12 cellular contexts compared by ENCODE assay signal in the genomic region with DNA sequence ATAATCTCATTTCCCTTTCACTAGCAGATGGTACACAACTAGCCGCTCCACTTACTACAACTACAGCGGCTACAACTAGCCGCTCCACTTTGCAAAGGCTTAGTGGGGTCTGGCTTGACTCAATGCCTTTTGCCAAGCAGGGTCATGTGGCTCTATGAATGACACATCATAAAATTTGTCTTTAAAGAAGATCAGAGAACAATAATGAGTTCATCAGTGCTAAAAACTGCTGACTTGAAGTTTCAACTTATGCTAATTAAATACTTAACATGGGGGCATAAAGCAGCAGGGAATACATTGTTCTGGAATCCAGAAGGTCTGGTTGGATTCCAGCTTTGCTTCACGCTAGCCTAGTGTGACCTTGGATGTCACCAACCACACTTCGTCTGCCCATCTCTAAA. TPM values are rescaled to one million over a fixed set of nuclear protein-coding genes. Genes with fewer than 3 reads are reported as not detected.
DNase-seq lines count a peak whose midpoint lies in the region; ATAC-seq and TF ChIP-seq lines count a peak whose summit lies in the region.
"Had no signal": no experiment of that assay in that cellular context is flagged by ENCODE, and none has a peak within 500 bp of the region (broad histone marks: within the 10 kb centered on the region; RNA-seq: fewer than 3 reads in every experiment).

No MANE protein-coding gene starts in this region.

- H2AFZ ChIP-seq in fibroblast of lung (ENCODE audit: low read length) = no peak overlapping the region
- H2AFZ ChIP-seq: PC-9 had no signal

- no peaks in the 10 kb centered on the region for H4K20me1 ChIP-seq in fibroblast of lung (ENCODE audit: control insufficient read depth, extremely low read depth, insufficient read depth, low read length)

- peak overlapping the region; percentile 92 to 98 (median 94) for H3K27ac ChIP-seq in Peyer's patch
- H3K27ac ChIP-seq in fibroblast of lung (ENCODE audit: insufficient read depth, low read length) = peak overlapping the region; percentile 80
- H3K27ac ChIP-seq: PC-9 had no signal

- H3K9me3 ChIP-seq in Peyer's patch (no peaks in the 10 kb centered on the region), fibroblast of lung (ENCODE audit: control insufficient read depth, insufficient read depth, low read depth, low read length) (no peaks in the 10 kb centered on the region)

- peaks cover 24% of the 10 kb centered on the region for H3K79me2 ChIP-seq in fibroblast of lung (ENCODE audit: control insufficient read depth, insufficient read depth, low read length)

- peak overlapping the region; percentile 34 for H3K27ac Mint-ChIP-seq in T-helper 2 cell treated with Interferon-gamma antibody and Interleukin-4, amounts not matched to agents 5 μg/mL and 100 μg/mL, for 36 hours
- peak overlapping the region; percentile 85 for H3K27ac Mint-ChIP-seq in stimulated activated naive B cell treated with anti-CD40 and anti-IgM and Interleukin-4, amounts not matched to agents 10 μg/mL and 1 μg/mL and 100 μg/mL, for 72 hours
- H3K27ac Mint-ChIP-seq: endodermal cell had no signal

- H3K27me3 Mint-ChIP-seq in T-helper 2 cell treated with Interferon-gamma antibody and Interleukin-4, amounts not matched to agents 5 μg/mL and 100 μg/mL, for 36 hours (ENCODE audit: low read depth) = no peaks in the 10 kb centered on the region
- H3K27me3 Mint-ChIP-seq in stimulated activated naive B cell treated with anti-CD40 and anti-IgM and Interleukin-4, amounts not matched to agents 10 μg/mL and 1 μg/mL and 100 μg/mL, for 72 hours = no peaks in the 10 kb centered on the region

- H3K27me3 ChIP-seq in Peyer's patch = no peaks in the 10 kb centered on the region
- no peaks in the 10 kb centered on the region for H3K27me3 ChIP-seq in fibroblast of lung (ENCODE audit: control insufficient read depth, insufficient read depth, low read length)

- DNase-seq in T-helper 2 cell treated with Interferon-gamma antibody and Interleukin-4, amounts not matched to agents 5 μg/mL and 100 μg/mL, for 36 hours (ENCODE audit: low spot score) = no peak
- no peak for DNase-seq in T-helper 2 cell
- peak in 2 of 3 donors; percentile 18 to 41 for DNase-seq in Peyer's patch
- DNase-seq in fibroblast of lung (ENCODE audit: low read depth in 2 of 2) = no peak
- DNase-seq in stimulated activated naive B cell treated with anti-CD40 and anti-IgM and Interleukin-4, amounts not matched to agents 10 μg/mL and 1 μg/mL and 100 μg/mL, for 72 hours = no peak
- no peak for DNase-seq in iPS-NIHi7 (ENCODE audit: extremely low spot score)
- DNase-seq: endodermal cell; NCI-H1105 treated with DMSO at 0.1 percent for 48 hours; PC-9; stimulated activated CD4-positive, alpha-beta T cell treated with anti-CD3 and anti-CD28 coated beads, Interleukin-12 subunit alpha, Interleukin-12 subunit beta, amount 100 ng/mL, for 4 hours had no signal

- H3K9ac ChIP-seq in fibroblast of lung (ENCODE audit: insufficient read depth, low read length) = no peak overlapping the region

- H3K4me1 Mint-ChIP-seq in T-helper 2 cell treated with Interferon-gamma antibody and Interleukin-4, amounts not matched to agents 5 μg/mL and 100 μg/mL, for 36 hours (ENCODE audit: low read depth) = peaks cover 56% of the 10 kb centered on the region
- peaks cover 41 to 74% of the 10 kb centered on the region in 2 donors for H3K4me1 Mint-ChIP-seq in stimulated activated naive B cell treated with anti-CD40 and anti-IgM and Interleukin-4, amounts not matched to agents 10 μg/mL and 1 μg/mL and 100 μg/mL, for 72 hours

- H3K4me3 ChIP-seq in Peyer's patch = no peak overlapping the region
- H3K4me3 ChIP-seq in fibroblast of lung (replicated peaks in 1 of 4; ENCODE audit: control extremely low read depth in 1 of 4, insufficient read depth in 1 of 4, low read depth in 3 of 4, low read length in 4 of 4) = peak overlapping the region in 1 of 4 experiments; percentile 60
- H3K4me3 ChIP-seq: PC-9 had no signal

- no peak for TF ChIP-seq POLR2A in Peyer's patch (IDR thresholded peaks at IDR 0.05)

- H3K4me1 ChIP-seq in Peyer's patch (peaks cover 0 to 33% (median 24%) of the 10 kb centered on the region in 4 donors), fibroblast of lung (ENCODE audit: control insufficient read depth, extremely low read depth, insufficient read depth, low read length) (peaks cover 7% of the 10 kb centered on the region)

- H3K36me3 Mint-ChIP-seq in T-helper 2 cell treated with Interferon-gamma antibody and Interleukin-4, amounts not matched to agents 5 μg/mL and 100 μg/mL, for 36 hours (ENCODE audit: low read depth) = peaks cover 28% of the 10 kb centered on the region
- H3K36me3 Mint-ChIP-seq in stimulated activated naive B cell treated with anti-CD40 and anti-IgM and Interleukin-4, amounts not matched to agents 10 μg/mL and 1 μg/mL and 100 μg/mL, for 72 hours = peaks cover 24 to 54% of the 10 kb centered on the region in 2 donors

- ATAC-seq in stimulated activated naive B cell treated with anti-CD40 and anti-IgM and Interleukin-4, amounts not matched to agents 10 μg/mL and 1 μg/mL and 100 μg/mL, for 72 hours (replicated peaks) = no peak
- ATAC-seq in GM21723 (IDR thresholded peaks at IDR 0.05; ENCODE audit: unreplicated experiment) = no peak
- ATAC-seq in HG03159 (IDR thresholded peaks at IDR 0.05; ENCODE audit: unreplicated experiment) = no peak

- H3K36me3 ChIP-seq in Peyer's patch = peaks cover 0 to 27% (median 0%) of the 10 kb centered on the region in 3 donors
- H3K36me3 ChIP-seq in fibroblast of lung (ENCODE audit: control insufficient read depth, insufficient read depth, low read length) = peaks cover 3% of the 10 kb centered on the region

- peaks cover 4% of the 10 kb centered on the region for H3K9me3 Mint-ChIP-seq in T-helper 2 cell treated with Interferon-gamma antibody and Interleukin-4, amounts not matched to agents 5 μg/mL and 100 μg/mL, for 36 hours
- H3K9me3 Mint-ChIP-seq in stimulated activated naive B cell treated with anti-CD40 and anti-IgM and Interleukin-4, amounts not matched to agents 10 μg/mL and 1 μg/mL and 100 μg/mL, for 72 hours = peaks cover 1 to 4% of the 10 kb centered on the region in 2 donors

- peak overlapping the region; percentile 74 for H3K4me2 ChIP-seq in fibroblast of lung (ENCODE audit: extremely low read depth, insufficient read depth, low read length)
- H3K4me2 ChIP-seq: PC-9 had no signal

- TF ChIP-seq CTCF in Peyer's patch (IDR thresholded peaks at IDR 0.05) (no peak), fibroblast of lung (conservative IDR thresholded peaks at IDR 0.05 in 1 of 2, IDR thresholded peaks at IDR 0.05 in 1 of 2; ENCODE audit: low read depth in 1 of 2, low read length in 2 of 2) (no peak)

- peak overlapping the region; percentile 35 for H3K4me3 Mint-ChIP-seq in T-helper 2 cell treated with Interferon-gamma antibody and Interleukin-4, amounts not matched to agents 5 μg/mL and 100 μg/mL, for 36 hours
- H3K4me3 Mint-ChIP-seq in stimulated activated naive B cell treated with anti-CD40 and anti-IgM and Interleukin-4, amounts not matched to agents 10 μg/mL and 1 μg/mL and 100 μg/mL, for 72 hours = peak overlapping the region in 1 of 2 donors; percentile 81

RNA-seq across cellular contexts. Expression of a gene that starts 2.0 kb away (rescaled TPM):
- total RNA-seq in Peyer's patch (100 to 1,000 TPM; 154 to 291 (median 223) TPM), fibroblast of lung (30.8 and 53.5 TPM in 2 replicates)
- polyA plus RNA-seq in fibroblast of lung = 30.5 and 37.5 TPM in 2 replicates
- polyA plus RNA-seq in fibroblast of lung (2012) = 47.9 and 58.0 TPM in 2 replicates
- 95.6 and 113 TPM in 2 replicates for polyA minus RNA-seq in fibroblast of lung (ENCODE audit: low replicate concordance)

RNA-seq across cellular contexts. Expression of a gene that starts 17.1 kb away (rescaled TPM):
- total RNA-seq in Peyer's patch = 10 to 100 TPM; 20.6 to 34.5 (median 26.8) TPM
- total RNA-seq in fibroblast of lung = 7.9 and 8.2 TPM in 2 replicates
- 5.4 and 5.5 TPM in 2 replicates for polyA plus RNA-seq in fibroblast of lung
- polyA plus RNA-seq in fibroblast of lung (2012) = 5.2 and 5.3 TPM in 2 replicates
- 14.0 and 24.2 TPM in 2 replicates for polyA minus RNA-seq in fibroblast of lung (ENCODE audit: low replicate concordance)

RNA-seq across cellular contexts. Expression of a gene that starts 17.2 kb away (rescaled TPM):
- total RNA-seq in Peyer's patch (under 1 TPM in 2 of 4 donors, not detected in 2; 0.27 to 0.53 TPM), fibroblast of lung (5.0 and 8.5 TPM in 2 replicates)
- 0.78 and 1.1 TPM in 2 replicates for polyA plus RNA-seq in fibroblast of lung
- 0.23 and 0.49 TPM in 2 replicates for polyA plus RNA-seq in fibroblast of lung (2012)
- 0.30 TPM in 1 of 2 replicates, not detected in the other for polyA minus RNA-seq in fibroblast of lung (ENCODE audit: low replicate concordance)

RNA-seq across cellular contexts. Expression of a gene that starts 25.4 kb away (rescaled TPM):
- total RNA-seq in Peyer's patch (10 to 100 TPM in 2 of 4 donors, 1 to 10 TPM in 2; 6.7 to 11.6 (median 9.1) TPM), fibroblast of lung (8.0 and 8.6 TPM in 2 replicates)
- 4.4 and 5.0 TPM in 2 replicates for polyA plus RNA-seq in fibroblast of lung
- 3.6 and 3.9 TPM in 2 replicates for polyA plus RNA-seq in fibroblast of lung (2012)
- polyA minus RNA-seq in fibroblast of lung (ENCODE audit: low replicate concordance) = 2.3 and 5.1 TPM in 2 replicates

Comparison
In these comparisons a context has a peak if more than half of its experiments do, and no peak if none do; other contexts are left out.
1. DNase-seq: peak in Peyer's patch (2 of 3); none in T-helper 2 cell treated with Interferon-gamma antibody and Interleukin-4, amounts not matched to agents 5 μg/mL and 100 μg/mL, for 36 hours (single experiment), T-helper 2 cell (0 of 5), fibroblast of lung (0 of 2), stimulated activated naive B cell treated with anti-CD40 and anti-IgM and Interleukin-4, amounts not matched to agents 10 μg/mL and 1 μg/mL and 100 μg/mL, for 72 hours (single experiment) and iPS-NIHi7 (single experiment).